Comparison of ENCODE assay signal across 20 cellular contexts in the genomic region with DNA sequence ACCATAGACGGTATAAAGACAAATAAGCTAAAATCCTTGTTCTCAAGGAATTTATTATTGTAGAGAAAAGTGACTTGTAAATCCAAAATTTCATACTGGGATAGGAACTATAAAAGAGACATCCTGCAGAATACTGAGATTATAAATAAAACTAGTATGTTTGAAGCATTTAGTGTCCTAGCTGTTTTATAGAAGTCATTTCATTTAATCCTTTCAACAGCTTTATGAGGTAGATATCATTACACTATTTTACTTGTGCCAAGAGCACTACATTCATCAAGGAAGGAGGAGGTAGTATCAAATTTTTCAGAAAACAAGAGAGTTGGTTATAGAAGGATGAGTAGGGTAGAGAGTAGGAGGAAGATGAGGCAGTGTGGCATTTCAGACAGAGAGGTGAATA.
DNase-seq lines count a peak whose midpoint lies in the region; ATAC-seq and TF ChIP-seq lines count a peak whose summit lies in the region.
"Had no signal": no experiment of that assay in that cellular context is flagged by ENCODE, and none has a peak within 500 bp of the region (broad histone marks: within the 10 kb centered on the region; RNA-seq: fewer than 3 reads in every experiment).

No MANE protein-coding gene starts in this region.

- H4K91ac ChIP-seq in mesenchymal stem cell (ENCODE audit: low read length): no peak overlapping the region

- no peaks in the 10 kb centered on the region for H3F3A ChIP-seq in Loucy (ENCODE audit: low read depth)

- no peak overlapping the region for H4K8ac ChIP-seq in mesenchymal stem cell (ENCODE audit: low read length)

- H3K14ac ChIP-seq in mesenchymal stem cell (ENCODE audit: low read length in 2 of 2): no peak overlapping the region

- no peaks in the 10 kb centered on the region for H3K79me1 ChIP-seq in mesenchymal stem cell (replicated peaks; ENCODE audit: low read length, poor library complexity, severe bottlenecking)

- no peak overlapping the region for H3K23ac ChIP-seq in mesenchymal stem cell (ENCODE audit: low read length in 2 of 2)

- no CpG with 5 or more reads among the region's 1 CpG for WGBS in mesenchymal stem cell
- 95% methylated on average over 1 of the region's 1 CpG for WGBS in right lobe of liver (ENCODE audit: insufficient coverage, low coverage, low lambda C conversion rate, missing lambda C conversion rate)

- H3K9ac ChIP-seq in Loucy (ENCODE audit: low read depth, low read length, poor library complexity, severe bottlenecking): no peak overlapping the region
- H3K9ac ChIP-seq in mesenchymal stem cell (ENCODE audit: low read length): peak overlapping the region; percentile 88
- peak overlapping the region; percentile 7 for H3K9ac ChIP-seq in skeletal muscle satellite cell (ENCODE audit: low read depth, low read length)

- H3K4me3 ChIP-seq in ACC112 (ENCODE audit: low read depth, low read length): no peak overlapping the region
- no peak overlapping the region for H3K4me3 ChIP-seq in Loucy (ENCODE audit: low read length, poor library complexity, severe bottlenecking)
- no peak overlapping the region for H3K4me3 ChIP-seq in mesenchymal stem cell (ENCODE audit: insufficient read depth in 1 of 2, low read depth in 1 of 2, low read length in 2 of 2)
- no peak overlapping the region for H3K4me3 ChIP-seq in skeletal muscle satellite cell (ENCODE audit: low read length)
- H3K4me3 ChIP-seq in right lobe of liver: no peak overlapping the region

- H3K79me2 ChIP-seq in ACC112 (ENCODE audit: control insufficient read depth, insufficient read depth, low read length, unreplicated experiment) (no peaks in the 10 kb centered on the region), Loucy (ENCODE audit: insufficient read depth, low read length) (no peaks in the 10 kb centered on the region)

- no peak overlapping the region for H2BK120ac ChIP-seq in mesenchymal stem cell (ENCODE audit: low read depth, low read length)

- ATAC-seq in HG03439 (IDR thresholded peaks at IDR 0.05; ENCODE audit: unreplicated experiment) (no peak), right lobe of liver (no peak), left colon (no peak)

- no peak for TF ChIP-seq CTCF in Loucy (conservative IDR thresholded peaks at IDR 0.05; ENCODE audit: low read length)
- TF ChIP-seq CTCF in right lobe of liver (IDR thresholded peaks at IDR 0.05): no peak

- H3K27me3 ChIP-seq in ACC112 (ENCODE audit: insufficient read depth, low read length) (no peaks in the 10 kb centered on the region), Loucy (ENCODE audit: insufficient read depth, low read length, poor library complexity, severe bottlenecking) (no peaks in the 10 kb centered on the region), mesenchymal stem cell (ENCODE audit: control insufficient read depth in 1 of 2, insufficient read depth in 1 of 2, low read length in 2 of 2) (no peaks in the 10 kb centered on the region), skeletal muscle satellite cell (ENCODE audit: control insufficient read depth, insufficient read depth, low read length) (no peaks in the 10 kb centered on the region), right lobe of liver (no peaks in the 10 kb centered on the region)
- H3K27me3 ChIP-seq: BE2C had no signal

- H2AK5ac ChIP-seq in mesenchymal stem cell (ENCODE audit: low read length, severe bottlenecking): no peak overlapping the region

- H3K27ac ChIP-seq in ACC112 (ENCODE audit: low read depth, low read length) (peak overlapping the region; percentile 46; the same call in 1 of the 2 replicates), mesenchymal stem cell (ENCODE audit: low read length, poor library complexity, severe bottlenecking) (peak overlapping the region; percentile 60), right lobe of liver (no peak overlapping the region)
- H3K27ac ChIP-seq: HL-60, SK-N-MC had no signal

- no peaks in the 10 kb centered on the region for H3K9me2 ChIP-seq in Loucy (replicated peaks; ENCODE audit: low read depth, low read length)

- H2BK15ac ChIP-seq in mesenchymal stem cell (ENCODE audit: low read depth, poor library complexity, severe bottlenecking): no peak overlapping the region

- H3K18ac ChIP-seq in mesenchymal stem cell (ENCODE audit: low read depth in 1 of 2, low read length in 2 of 2): no peak overlapping the region

- peak overlapping the region; percentile 17 for H3K4me2 ChIP-seq in Loucy (ENCODE audit: low read depth, low read length, poor library complexity, severe bottlenecking)
- H3K4me2 ChIP-seq in mesenchymal stem cell (ENCODE audit: low read length, poor library complexity, severe bottlenecking): no peak overlapping the region
- H3K4me2 ChIP-seq in skeletal muscle satellite cell (ENCODE audit: low read length): no peak overlapping the region

- H3K9me3 ChIP-seq in Loucy (ENCODE audit: insufficient read depth, low read depth, low read length): no peaks in the 10 kb centered on the region
- H3K9me3 ChIP-seq in mesenchymal stem cell (ENCODE audit: control insufficient read depth, low read length): no peaks in the 10 kb centered on the region
- H3K9me3 ChIP-seq in skeletal muscle satellite cell (replicated peaks; ENCODE audit: low read length): no peaks in the 10 kb centered on the region
- no peaks in the 10 kb centered on the region for H3K9me3 ChIP-seq in right lobe of liver
- H3K9me3 ChIP-seq: BE2C, Caco-2 had no signal

- intact Hi-C loops in right lobe of liver (cut with DNase I): no loop called here
- intact Hi-C loops in left colon (cut with DNase I, micrococcal nuclease): no loop called here

- no peaks in the 10 kb centered on the region for H3K36me3 ChIP-seq in ACC112 (ENCODE audit: insufficient read depth, low read length)
- peaks cover 41% of the 10 kb centered on the region; the same call in 1 of the 2 replicates for H3K36me3 ChIP-seq in Loucy (ENCODE audit: insufficient read depth, low read length)
- H3K36me3 ChIP-seq in mesenchymal stem cell (ENCODE audit: control insufficient read depth in 1 of 2, insufficient read depth in 2 of 2, low read depth in 1 of 2, low read length in 2 of 2): peaks cover 0 to 4% of the 10 kb centered on the region in 2 experiments
- H3K36me3 ChIP-seq in skeletal muscle satellite cell (ENCODE audit: insufficient read depth, low read length): no peaks in the 10 kb centered on the region
- peaks cover 0 to 4% (median under 1%) of the 10 kb centered on the region in 4 donors for H3K36me3 ChIP-seq in right lobe of liver

- H2AFZ ChIP-seq in ACC112 (ENCODE audit: low read length, unreplicated experiment) (no peak overlapping the region), Loucy (ENCODE audit: low read length) (no peak overlapping the region), mesenchymal stem cell (ENCODE audit: low read depth, low read length) (no peak overlapping the region)

- H3K4ac ChIP-seq in mesenchymal stem cell (ENCODE audit: low read depth in 1 of 2, low read length in 2 of 2): no peak overlapping the region

- H2BK5ac ChIP-seq in mesenchymal stem cell (ENCODE audit: low read depth, low read length, poor library complexity, severe bottlenecking): no peak overlapping the region

- no peak overlapping the region for H2BK12ac ChIP-seq in mesenchymal stem cell (ENCODE audit: low read length in 2 of 2)

- no peak for DNase-seq in mesenchymal stem cell
- no peak for DNase-seq in right lobe of liver
- DNase-seq in left colon: no peak
- DNase-seq: BE2C; Caco-2; CD4-positive, CD25-positive, alpha-beta regulatory T cell; DMS153; GOT3; NCI-H1417 treated with DMSO at 0.1 percent for 48 hours; NCI-H187 treated with DMSO at 0.1 percent for 48 hours; NCI-H524; NCI-H82; OCI-M1; SHP77 had no signal

- peaks cover 5% of the 10 kb centered on the region for H4K20me1 ChIP-seq in Loucy (ENCODE audit: insufficient read depth, low read length, poor library complexity, severe bottlenecking)

- no peak for TF ChIP-seq POLR2A in right lobe of liver (IDR thresholded peaks at IDR 0.05)

- peaks cover 31% of the 10 kb centered on the region for H3K4me1 ChIP-seq in ACC112 (ENCODE audit: control insufficient read depth, insufficient read depth, low read length, unreplicated experiment)
- H3K4me1 ChIP-seq in Loucy (ENCODE audit: insufficient read depth, low read length, poor library complexity, severe bottlenecking): peaks cover 16% of the 10 kb centered on the region
- H3K4me1 ChIP-seq in mesenchymal stem cell (ENCODE audit: control insufficient read depth, insufficient read depth, low read depth, low read length): no peaks in the 10 kb centered on the region
- peaks cover 31% of the 10 kb centered on the region for H3K4me1 ChIP-seq in skeletal muscle satellite cell (ENCODE audit: control insufficient read depth, insufficient read depth, low read length)
- H3K4me1 ChIP-seq in right lobe of liver: no peaks in the 10 kb centered on the region
- H3K4me1 ChIP-seq: BE2C, Caco-2 had no signal

Comparison
In these comparisons a context has a peak if more than half of its experiments do, and no peak if none do; other contexts are left out.
1. H3K27ac ChIP-seq: peak in ACC112 (single experiment) and mesenchymal stem cell (single experiment); none in right lobe of liver (0 of 3).